Comparison of ENCODE assay signal across 22 cellular contexts in genomic region chr1:100164702-100165101, GRCh38. TPM values are rescaled to one million over a fixed set of nuclear protein-coding genes. Genes with fewer than 3 reads are reported as not detected.
"Had no signal": no experiment of that assay in that cellular context is flagged by ENCODE, and none has a peak within 500 bp of the region (broad histone marks: within the 10 kb centered on the region; RNA-seq: fewer than 3 reads in every experiment).

No MANE protein-coding gene starts in this region.

- H3K4me3 ChIP-seq: heart right ventricle, lung, ovary, skin epidermis, testis, tibial nerve, upper lobe of right lung, vagina had no signal

- H3K4me1 ChIP-seq: testis, upper lobe of right lung, vagina had no signal

- H3K27ac ChIP-seq: ovary, skin epidermis, testis, upper lobe of right lung, vagina had no signal

- DNase-seq: effector memory CD4-positive, alpha-beta T cell; heart right ventricle; immature natural killer cell; left ventricle myocardium superior; mesendoderm; naive thymus-derived CD8-positive, alpha-beta T cell; ovary; right cardiac atrium; stimulated activated CD4-positive, alpha-beta T cell treated with anti-CD3 and anti-CD28 coated beads, Interleukin-2, amount 100 ng/mL, for 24 hours; stimulated activated CD4-positive, alpha-beta T cell treated with anti-CD3 and anti-CD28 coated beads, Interleukin-4, amount 100 ng/mL, for 4 hours; stimulated activated naive B cell treated with anti-CD40 and anti-IgM and Interleukin-4, amounts not matched to agents 10 μg/mL and 1 μg/mL and 100 μg/mL, for 72 hours; stimulated activated naive CD8-positive, alpha-beta T cell treated with anti-CD3 and anti-CD28 coated beads, Interleukin-15, amount 100 ng/mL, for 72 hours; testis; upper lobe of right lung had no signal

- ATAC-seq: esophagus mucosa; naive thymus-derived CD8-positive, alpha-beta T cell; stimulated activated naive B cell treated with anti-CD40 and anti-IgM and Interleukin-4, amounts not matched to agents 10 μg/mL and 1 μg/mL and 100 μg/mL, for 72 hours; stimulated activated naive CD8-positive, alpha-beta T cell treated with anti-CD3 and anti-CD28 coated beads, Interleukin-15, amount 100 ng/mL, for 72 hours; upper lobe of right lung had no signal

- H3K27me3 ChIP-seq: heart right ventricle, ovary, testis, tibial nerve, upper lobe of right lung, vagina had no signal

- FAIRE-seq: endometrium, frontal cortex, keratinocyte had no signal

- H3K9me3 ChIP-seq: heart right ventricle, testis, tibial nerve, upper lobe of right lung, vagina had no signal

- H3K36me3 ChIP-seq: ovary, tibial nerve, upper lobe of right lung, vagina had no signal

RNA-seq across cellular contexts. Expression of gene LRRC39, which starts 13.4 kb away (rescaled TPM):
- total RNA-seq: esophagus mucosa had no signal
- polyA plus RNA-seq: immature natural killer cell had no signal
